ENCODE assay signal across 20 cellular contexts in genomic region chr4:112859456-112860184, GRCh38.
DNase-seq lines count a peak whose midpoint lies in the region; FAIRE-seq and TF ChIP-seq lines count a peak whose summit lies in the region.
"Had no signal": no experiment of that assay in that cellular context is flagged by ENCODE, and none has a peak within 500 bp of the region (broad histone marks: within the 10 kb centered on the region; RNA-seq: fewer than 3 reads in every experiment).

No MANE protein-coding gene starts in this region.

- H3K9me3 Mint-ChIP-seq in brain: peaks cover 0 to 3% (median 0%) of the 10 kb centered on the region in 5 experiments
- peaks cover 5% of the 10 kb centered on the region for H3K9me3 Mint-ChIP-seq in nephron progenitor cell
- H3K9me3 Mint-ChIP-seq: activated B cell treated with CpG ODN at 0.5 μM for 24 hours; activated CD4-positive, alpha-beta memory T cell treated with anti-CD3 and anti-CD28 coated beads for 36 hours had no signal

- H3K36me3 Mint-ChIP-seq in brain (no peaks in the 10 kb centered on the region), nephron progenitor cell (ENCODE audit: low read depth) (peaks cover 5% of the 10 kb centered on the region)
- H3K36me3 Mint-ChIP-seq: activated CD4-positive, alpha-beta memory T cell treated with anti-CD3 and anti-CD28 coated beads for 36 hours had no signal

- intact Hi-C loops in colonic mucosa (cut with DNase I): no loop called here

- H3K4me3 ChIP-seq in colonic mucosa: no peak overlapping the region
- H3K4me3 ChIP-seq: GM12878, lower lobe of right lung, pancreas had no signal

- H3K4me1 Mint-ChIP-seq in brain: peaks cover 54% of the 10 kb centered on the region
- H3K4me1 Mint-ChIP-seq in nephron progenitor cell: peaks cover 55% of the 10 kb centered on the region
- H3K4me1 Mint-ChIP-seq: activated B cell treated with CpG ODN at 0.5 μM for 24 hours had no signal

- no peaks in the 10 kb centered on the region for H3K36me3 ChIP-seq in colonic mucosa
- H3K36me3 ChIP-seq: lower lobe of right lung, pancreas had no signal

- no peaks in the 10 kb centered on the region for H3K27me3 ChIP-seq in colonic mucosa
- H3K27me3 ChIP-seq: foreskin keratinocyte, pancreas had no signal

- no peak for FAIRE-seq in urothelium cell line (lab: Jason Lieb, UNC)
- FAIRE-seq: GM12878, H54, islet of Langerhans, pancreas had no signal

- DNase-seq in COR-L47 (lab: John Stamatoyannopoulos, UW): peak; percentile 53
- peak; percentile 29 to 78 for DNase-seq in NCI-H2081 (lab: John Stamatoyannopoulos, UW)
- DNase-seq in nephron progenitor cell: no peak
- DNase-seq in stimulated activated CD4-positive, alpha-beta T cell treated with anti-CD3 and anti-CD28 coated beads, Interleukin-2, amount 100 ng/mL, for 48 hours: no peak
- DNase-seq in urothelium cell line (ENCODE audit: low spot score): no peak
- no peak for DNase-seq in NCI-H446 treated with DMSO at 0.1 percent for 48 hours (lab: John Stamatoyannopoulos, UW)
- DNase-seq in colonic mucosa: no peak
- DNase-seq: activated B cell treated with CpG ODN at 0.5 μM for 24 hours; activated CD4-positive, alpha-beta memory T cell treated with anti-CD3 and anti-CD28 coated beads for 36 hours; activated gamma-delta T cell treated with Interleukin-2 at 50 U/mL for 16 hours; amniotic stem cell; DMS53; foreskin keratinocyte; lower lobe of right lung; NCI-H2171 treated with DMSO at 0.1 percent for 48 hours; pancreas had no signal

- H3K9me3 ChIP-seq in colonic mucosa: no peaks in the 10 kb centered on the region
- H3K9me3 ChIP-seq: lower lobe of right lung, pancreas had no signal

- no peaks in the 10 kb centered on the region for H3K27me3 Mint-ChIP-seq in brain
- H3K27me3 Mint-ChIP-seq in nephron progenitor cell (ENCODE audit: low read depth, poor library complexity): no peaks in the 10 kb centered on the region
- H3K27me3 Mint-ChIP-seq: activated B cell treated with CpG ODN at 0.5 μM for 24 hours had no signal

- no peaks in the 10 kb centered on the region for H3K4me1 ChIP-seq in colonic mucosa
- H3K4me1 ChIP-seq: lower lobe of right lung, pancreas had no signal

- no peak overlapping the region for H3K27ac ChIP-seq in colonic mucosa
- H3K27ac ChIP-seq: foreskin keratinocyte, lower lobe of right lung, pancreas had no signal

- H3K27ac Mint-ChIP-seq in brain (peak overlapping the region in 3 of 5 experiments; percentile 22 to 85 (median 74)), nephron progenitor cell (peak overlapping the region; percentile 71)
- H3K27ac Mint-ChIP-seq: activated B cell treated with CpG ODN at 0.5 μM for 24 hours; activated CD4-positive, alpha-beta memory T cell treated with anti-CD3 and anti-CD28 coated beads for 36 hours had no signal

- H3K9ac ChIP-seq in colonic mucosa (ENCODE audit: low read depth in 2 of 2, low read length in 2 of 2): no peak overlapping the region

- H3K4me3 Mint-ChIP-seq in brain (peak overlapping the region in 2 of 5 experiments; percentile 0 to 11), nephron progenitor cell (no peak overlapping the region)
- H3K4me3 Mint-ChIP-seq: activated B cell treated with CpG ODN at 0.5 μM for 24 hours; activated CD4-positive, alpha-beta memory T cell treated with anti-CD3 and anti-CD28 coated beads for 36 hours had no signal

- TF ChIP-seq CTCF in brain (conservative IDR thresholded peaks at IDR 0.05) (no peak), nephron progenitor cell (IDR thresholded peaks at IDR 0.05) (no peak), colonic mucosa (IDR thresholded peaks at IDR 0.05) (no peak)

Comparison
In these comparisons a context has a peak if more than half of its experiments do, and no peak if none do; other contexts are left out.
1. DNase-seq: peak in COR-L47 (single experiment) and NCI-H2081 (2 of 2); none in nephron progenitor cell (single experiment), stimulated activated CD4-positive, alpha-beta T cell treated with anti-CD3 and anti-CD28 coated beads, Interleukin-2, amount 100 ng/mL, for 48 hours (0 of 2), urothelium cell line (single experiment), NCI-H446 treated with DMSO at 0.1 percent for 48 hours (single experiment) and colonic mucosa (single experiment).